Comparison of ENCODE assay signal across 1 cellular context in the genomic region with DNA sequence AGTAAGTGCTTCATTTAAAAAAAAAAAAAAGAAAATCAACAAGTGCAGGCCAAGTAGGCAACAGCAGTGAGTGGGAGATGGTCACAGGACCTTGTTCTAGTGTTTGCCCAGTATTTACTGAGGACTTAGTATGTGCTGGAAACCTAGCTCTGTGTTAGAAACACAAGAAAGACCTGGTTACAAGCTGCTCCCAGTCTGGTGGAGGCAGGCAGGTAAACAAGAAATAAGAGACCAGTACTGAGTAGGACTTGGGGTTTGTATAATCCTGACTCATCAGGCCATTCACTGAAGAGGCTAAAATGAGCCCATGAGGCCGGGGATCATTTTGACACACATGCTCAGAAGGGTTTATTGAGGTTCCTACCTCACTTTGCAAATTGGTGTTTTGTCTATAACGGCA.
TF ChIP-seq lines count a peak whose summit lies in the region.

No MANE protein-coding gene starts in this region.

TF ChIP-seq in H1, 55 proteins besides CTCF, POLR2A, EP300 and RAD21 (continued from another document):
- TF ChIP-seq E2F6 (IDR thresholded peaks at IDR 0.05) (no peak), USF2 (IDR thresholded peaks at IDR 0.05; ENCODE audit: low read length) (no peak), CREB1 (IDR thresholded peaks at IDR 0.05) (no peak), GTF2F1 (IDR thresholded peaks at IDR 0.05; ENCODE audit: borderline replicate concordance, low read depth, low read length) (no peak), CTBP2 (IDR thresholded peaks at IDR 0.05; ENCODE audit: borderline replicate concordance, insufficient read depth, insufficient read length, low read length) (no peak), JUN (IDR thresholded peaks at IDR 0.05; ENCODE audit: low read depth, low read length) (no peak), SIN3A (conservative IDR thresholded peaks at IDR 0.05 in 1 of 2, IDR thresholded peaks at IDR 0.05 in 1 of 2; ENCODE audit: low read depth in 1 of 2, low read length in 2 of 2) (no peak), EGR1 (IDR thresholded peaks at IDR 0.05; ENCODE audit: borderline replicate concordance, low read depth, low read length) (no peak), SP1 (IDR thresholded peaks at IDR 0.05; ENCODE audit: low read depth, low read length) (no peak), BACH1 (IDR thresholded peaks at IDR 0.05; ENCODE audit: low read length) (no peak), KDM1A (IDR thresholded peaks at IDR 0.05; ENCODE audit: borderline replicate concordance, low read length) (no peak), SP4 (IDR thresholded peaks at IDR 0.05; ENCODE audit: low read length) (no peak), BRCA1 (IDR thresholded peaks at IDR 0.05; ENCODE audit: low read depth, low read length) (no peak), NRF1 (IDR thresholded peaks at IDR 0.05; ENCODE audit: low read depth, low read length) (no peak), CHD1 (IDR thresholded peaks at IDR 0.05; ENCODE audit: low read depth, low read length) (no peak), CHD7 (IDR thresholded peaks at IDR 0.05; ENCODE audit: insufficient replicate concordance, low read length) (no peak)
